Comparison of ENCODE assay signal across 11 cellular contexts in the genomic region with DNA sequence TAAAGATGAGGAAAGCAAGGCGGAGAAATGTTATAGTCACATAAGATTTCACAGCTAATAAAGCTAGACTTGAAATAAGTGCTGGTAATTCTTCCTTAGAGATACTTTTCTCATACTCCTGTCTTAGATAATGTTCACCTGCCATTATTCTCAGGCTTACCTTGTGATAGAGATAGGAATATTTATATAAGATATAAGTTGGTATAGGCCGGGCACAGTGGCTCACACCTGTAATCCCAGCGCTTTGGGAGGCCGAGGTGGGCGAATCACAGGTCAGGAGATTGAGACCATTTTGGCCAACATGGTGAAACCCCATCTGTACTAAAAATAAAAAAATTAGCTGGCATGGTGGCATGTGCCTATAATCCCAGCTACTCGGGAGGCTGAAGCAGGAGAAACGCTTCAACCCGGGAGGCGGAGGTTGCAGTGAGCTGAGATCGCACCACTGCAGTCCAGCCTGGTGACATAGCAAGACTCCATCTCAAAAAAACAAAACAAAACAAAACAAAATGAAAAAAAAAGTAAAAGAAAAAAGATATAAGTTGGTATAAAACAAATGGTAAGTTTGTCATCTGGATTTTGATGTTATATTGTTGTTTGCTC.
"Had no signal": no experiment of that assay in that cellular context is flagged by ENCODE, and none has a peak within 500 bp of the region (broad histone marks: within the 10 kb centered on the region; RNA-seq: fewer than 3 reads in every experiment).

No MANE protein-coding gene starts in this region.

- DNase-seq: GM23248, GOT3, H7, H9, HCEC 1CT, HFFc6 had no signal

- ATAC-seq: GM23338, HCT116 had no signal

- H3K9me3 ChIP-seq: HAP-1 had no signal

- H3K36me3 ChIP-seq: HAP-1 had no signal

- H3K4me3 ChIP-seq: GM23248, GM23338, HAP-1 had no signal

- FAIRE-seq: H1, H54 had no signal

- H3K27ac ChIP-seq: GM23248 had no signal
